In genomic region chr1:156602557-156602993, GRCh38 we compare ENCODE assay signal across 8 cellular contexts. TPM values are rescaled to one million over a fixed set of nuclear protein-coding genes. Genes with fewer than 3 reads are reported as not detected.
DNase-seq lines count a peak whose midpoint lies in the region; ATAC-seq and TF ChIP-seq lines count a peak whose summit lies in the region.

No MANE protein-coding gene starts in this region.

- peak overlapping the region; percentile 38 for H2AFZ ChIP-seq in fibroblast of lung (ENCODE audit: low read length)

- DNase-seq in AG04450 (ENCODE audit: low read depth, low spot score) (no peak), GM12865 (ENCODE audit: low read depth) (peak; percentile 43), RWPE1 (ENCODE audit: low spot score) (peak; percentile 62), fibroblast of lung (ENCODE audit: low read depth in 2 of 2) (peak in 1 of 2 donors; percentile 5), ureter (ENCODE audit: low spot score) (no peak), LoVo (ENCODE audit: low spot score) (no peak), HCEC 1CT (no peak)

- H3K9me3 ChIP-seq in AG04450 (ENCODE audit: control insufficient read depth, insufficient read depth, low read length) (no peaks in the 10 kb centered on the region), fibroblast of lung (ENCODE audit: control insufficient read depth, insufficient read depth, low read depth, low read length) (no peaks in the 10 kb centered on the region)

- peaks cover 7% of the 10 kb centered on the region for H3K4me1 ChIP-seq in fibroblast of lung (ENCODE audit: control insufficient read depth, extremely low read depth, insufficient read depth, low read length)

- H3K4me2 ChIP-seq in fibroblast of lung (ENCODE audit: extremely low read depth, insufficient read depth, low read length) = no peak overlapping the region

- ATAC-seq in HG02763 (IDR thresholded peaks at IDR 0.05; ENCODE audit: unreplicated experiment) = no peak

- peak; percentile 41 for TF ChIP-seq CTCF in AG04450 (IDR thresholded peaks at IDR 0.05; ENCODE audit: low read depth, low read length)
- peak; percentile 47 for TF ChIP-seq CTCF in GM12865 (IDR thresholded peaks at IDR 0.05; ENCODE audit: insufficient read depth, low read depth, low read length, missing control alignments)
- TF ChIP-seq CTCF in RWPE1 (conservative IDR thresholded peaks at IDR 0.05; ENCODE audit: low read depth) = peak; percentile 31
- TF ChIP-seq CTCF in fibroblast of lung (conservative IDR thresholded peaks at IDR 0.05 in 1 of 2, IDR thresholded peaks at IDR 0.05 in 1 of 2; ENCODE audit: low read depth in 1 of 2, low read length in 2 of 2) = peak; percentile 22 to 32

- H3K79me2 ChIP-seq in fibroblast of lung (ENCODE audit: control insufficient read depth, insufficient read depth, low read length) = peaks cover 15% of the 10 kb centered on the region

- no peaks in the 10 kb centered on the region for H3K36me3 ChIP-seq in fibroblast of lung (ENCODE audit: control insufficient read depth, insufficient read depth, low read length)

- H3K27me3 ChIP-seq in AG04450 (ENCODE audit: control insufficient read depth, insufficient read depth, low read length) (peaks cover 5% of the 10 kb centered on the region), fibroblast of lung (ENCODE audit: control insufficient read depth, insufficient read depth, low read length) (no peaks in the 10 kb centered on the region)

- POLR2A ChIA-PET in AG04450 (lab: Yijun Ruan, JAX) (no interaction called here), RWPE1 (lab: Yijun Ruan, JAX; ENCODE audit: low non-redundant PET) (interaction anchor here (0.6 to 0.9 kb wide), 2 partner anchors 11 to 1380 kb away, joined by 8 read pairs; partner anchors contain the start of gene NAXE)

- H3K4me3 ChIP-seq in AG04450 (ENCODE audit: low read depth, low read length) (no peak overlapping the region), GM12865 (ENCODE audit: low read depth, low read length) (peak overlapping the region; percentile 100), fibroblast of lung (replicated peaks in 1 of 4; ENCODE audit: control extremely low read depth in 1 of 4, insufficient read depth in 1 of 4, low read depth in 3 of 4, low read length in 4 of 4) (no peak overlapping the region)

- H3K27ac ChIP-seq in AG04450 (ENCODE audit: low read depth, low read length) = no peak overlapping the region
- H3K27ac ChIP-seq in RWPE1 = peak overlapping the region; percentile 87
- H3K27ac ChIP-seq in fibroblast of lung (ENCODE audit: insufficient read depth, low read length) = no peak overlapping the region

- CTCF ChIA-PET in AG04450 (lab: Charles Lee) = interaction anchor here (0.6 to 1.6 kb wide), 3 partner anchors 122 to 157 kb away, joined by 3 to 4 read pairs (median 4); no protein-coding TSS in a partner anchor
- CTCF ChIA-PET in RWPE1 (lab: Yijun Ruan, JAX) = interaction anchor here (0.5 to 1.1 kb wide), 2 partner anchors 100 to 797 kb away, joined by 3 read pairs; no protein-coding TSS in a partner anchor

- no peaks in the 10 kb centered on the region for H4K20me1 ChIP-seq in fibroblast of lung (ENCODE audit: control insufficient read depth, extremely low read depth, insufficient read depth, low read length)

- H3K9ac ChIP-seq in fibroblast of lung (ENCODE audit: insufficient read depth, low read length) = no peak overlapping the region

RNA-seq across cellular contexts. Expression of gene GPATCH4, which starts 1.3 kb away (rescaled TPM):
- polyA plus RNA-seq in AG04450 (2011; rRNA removed) = 23.1 and 27.6 TPM in 2 replicates
- polyA minus RNA-seq in AG04450 (2011; rRNA and poly(A)+ RNA removed) = 17.9 and 22.8 TPM in 2 replicates
- total RNA-seq in fibroblast of lung = 11.3 and 12.2 TPM in 2 replicates
- polyA plus RNA-seq in fibroblast of lung = 23.6 and 42.7 TPM in 2 replicates
- 32.2 and 50.7 TPM in 2 replicates for polyA plus RNA-seq in fibroblast of lung (2012)
- polyA minus RNA-seq in fibroblast of lung (ENCODE audit: low replicate concordance) = 6.2 and 19.5 TPM in 2 replicates
- 42.5 TPM for total RNA-seq in ureter

RNA-seq across cellular contexts. Expression of gene NAXE, which starts 11.0 kb away (rescaled TPM):
- polyA plus RNA-seq in AG04450 (2011; rRNA removed) (29.9 and 38.7 TPM in 2 replicates), fibroblast of lung (41.6 and 59.5 TPM in 2 replicates)
- polyA minus RNA-seq in AG04450 (2011; rRNA and poly(A)+ RNA removed) = 31.8 and 44.1 TPM in 2 replicates
- total RNA-seq in fibroblast of lung (51.6 and 64.4 TPM in 2 replicates), ureter (119 TPM)
- 68.1 and 90.0 TPM in 2 replicates for polyA plus RNA-seq in fibroblast of lung (2012)
- polyA minus RNA-seq in fibroblast of lung (ENCODE audit: low replicate concordance) = 96.3 and 107 TPM in 2 replicates

RNA-seq across cellular contexts. Expression of gene HAPLN2, which starts 16.6 kb away (rescaled TPM):
- polyA plus RNA-seq in AG04450 (2011; rRNA removed) (not detected in 2 replicates), fibroblast of lung (not detected in 2 replicates)
- not detected in 2 replicates for polyA minus RNA-seq in AG04450 (2011; rRNA and poly(A)+ RNA removed)
- total RNA-seq in fibroblast of lung (not detected in 2 replicates), ureter (5.6 TPM)
- polyA plus RNA-seq in fibroblast of lung (2012) = not detected in 2 replicates
- polyA minus RNA-seq in fibroblast of lung (ENCODE audit: low replicate concordance) = not detected in 2 replicates

RNA-seq across cellular contexts. Expression of gene TTC24, which starts 23.1 kb away (rescaled TPM):
- polyA plus RNA-seq in AG04450 (2011; rRNA removed) = not detected in 2 replicates
- not detected in 2 replicates for polyA minus RNA-seq in AG04450 (2011; rRNA and poly(A)+ RNA removed)
- not detected in 2 replicates for total RNA-seq in fibroblast of lung
- polyA plus RNA-seq in fibroblast of lung = not detected in 2 replicates
- not detected in 2 replicates for polyA plus RNA-seq in fibroblast of lung (2012)
- not detected in 2 replicates for polyA minus RNA-seq in fibroblast of lung (ENCODE audit: low replicate concordance)
- not detected for total RNA-seq in ureter

RNA-seq across cellular contexts. Expression of gene IQGAP3, which starts 30.2 kb away (rescaled TPM):
- 6.2 and 6.3 TPM in 2 replicates for polyA plus RNA-seq in AG04450 (2011; rRNA removed)
- 13.4 and 17.6 TPM in 2 replicates for polyA minus RNA-seq in AG04450 (2011; rRNA and poly(A)+ RNA removed)
- 1.3 and 16.0 TPM in 2 replicates for total RNA-seq in fibroblast of lung
- 2.7 and 15.9 TPM in 2 replicates for polyA plus RNA-seq in fibroblast of lung
- 3.4 and 15.2 TPM in 2 replicates for polyA plus RNA-seq in fibroblast of lung (2012)
- polyA minus RNA-seq in fibroblast of lung (ENCODE audit: low replicate concordance) = 20.9 and 91.3 TPM in 2 replicates
- total RNA-seq in ureter = 0.68 TPM

Comparison
In these comparisons a context has a peak if more than half of its experiments do, and no peak if none do; other contexts are left out.
1. DNase-seq: peak in GM12865 (single experiment) and RWPE1 (single experiment); none in AG04450 (single experiment), ureter (single experiment), LoVo (single experiment) and HCEC 1CT (single experiment).
2. Peak in every context shown above with its lines, with median percentiles within 50 percentile points of each other: CTCF ChIP-seq.